9 cellular contexts compared by ENCODE assay signal in the genomic region with DNA sequence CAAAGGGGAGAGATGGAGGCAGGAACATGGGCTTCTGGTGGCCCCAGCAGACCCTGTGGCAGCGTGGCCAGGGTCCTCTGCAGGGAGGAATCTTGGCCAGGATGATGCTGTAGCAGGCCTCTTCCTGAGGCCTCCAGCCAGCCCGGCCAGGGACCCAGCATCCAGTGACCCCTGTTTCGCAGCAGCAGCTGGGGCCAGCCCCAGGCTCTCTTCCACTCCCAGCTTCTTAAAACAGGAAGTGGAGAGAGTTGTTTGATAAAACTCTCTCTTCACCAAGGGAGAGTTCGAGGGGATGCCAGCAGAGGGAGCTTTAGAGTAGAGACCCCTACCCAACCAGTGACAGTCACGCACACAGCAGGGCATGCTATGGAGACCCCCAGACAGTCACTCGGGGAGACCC. TPM values are rescaled to one million over a fixed set of nuclear protein-coding genes. Genes with fewer than 3 reads are reported as not detected.
"Had no signal": no experiment of that assay in that cellular context is flagged by ENCODE, and none has a peak within 500 bp of the region (broad histone marks: within the 10 kb centered on the region; RNA-seq: fewer than 3 reads in every experiment).

No MANE protein-coding gene starts in this region.

RNA-seq across cellular contexts. Expression of a gene that starts 10.1 kb away (rescaled TPM):
- total RNA-seq: activated CD8-positive, alpha-beta memory T cell treated with anti-CD3 and anti-CD28 coated beads, Interleukin-2, amount 10 ng/mL, durations not matched to agents 7 days and 5 days; dermis microvascular lymphatic vessel endothelial cell; esophagus mucosa; fibroblast of villous mesenchyme; left colon; right cardiac atrium; T-helper 17 cell; vagina had no signal
- polyA plus RNA-seq: right cardiac atrium, small intestine had no signal
